ENCODE assay signal across 27 cellular contexts in the genomic region with DNA sequence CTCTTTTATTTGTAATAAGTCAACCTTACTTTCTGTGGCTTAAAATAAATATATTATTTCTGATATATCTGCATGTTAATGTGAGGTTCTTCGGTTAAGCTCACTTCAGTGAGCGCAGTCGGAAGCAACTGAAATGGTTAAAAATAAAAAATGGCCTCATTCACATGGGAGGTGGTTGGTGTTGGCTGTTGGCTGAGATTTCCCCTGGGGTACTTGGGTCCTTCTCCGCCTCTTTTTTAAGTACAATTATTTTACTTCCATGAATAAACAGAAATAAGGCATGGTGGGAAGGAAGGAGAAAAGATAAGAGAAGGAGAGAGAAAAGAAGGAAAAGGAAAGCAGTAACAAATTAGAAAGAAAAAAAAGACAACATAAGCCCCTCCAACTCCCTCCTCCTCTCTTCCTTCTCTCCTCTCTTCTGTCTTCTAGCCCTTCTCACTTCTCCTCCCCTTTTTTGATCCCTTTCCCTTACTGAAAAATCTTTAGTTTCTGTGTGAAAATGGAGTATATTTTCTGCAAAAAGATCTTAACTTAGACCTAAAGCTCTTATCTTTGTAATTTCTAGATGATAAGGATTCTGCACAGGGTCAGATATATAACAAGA. TPM values are rescaled to one million over a fixed set of nuclear protein-coding genes. Genes with fewer than 3 reads are reported as not detected.
"Had no signal": no experiment of that assay in that cellular context is flagged by ENCODE, and none has a peak within 500 bp of the region (broad histone marks: within the 10 kb centered on the region; RNA-seq: fewer than 3 reads in every experiment).

No MANE protein-coding gene starts in this region.

- H3K4me3 ChIP-seq: body of pancreas, colonic mucosa, dorsolateral prefrontal cortex, gastroesophageal sphincter, hepatocyte, mucosa of descending colon, spleen, suprapubic skin, tibial artery, upper lobe of right lung had no signal

- H3K4me1 ChIP-seq: body of pancreas, colonic mucosa, gastroesophageal sphincter, suprapubic skin, tibial artery, upper lobe of right lung had no signal

- H3K36me3 ChIP-seq: colonic mucosa, gastroesophageal sphincter, spleen, suprapubic skin, tibial artery, upper lobe of right lung had no signal

- H3K36me3 Mint-ChIP-seq: activated naive CD4-positive, alpha-beta T cell treated with anti-CD3 and anti-CD28 coated beads, Interleukin-2, amount 50 U/mL, for 24 hours; natural killer cell treated with Interleukin-12 subunit alpha and Interleukin-12 subunit beta and Interleukin-15 and Interleukin-18, amount 100 ng/mL, for 72 hours had no signal

- H3K27ac ChIP-seq: body of pancreas, colonic mucosa, dorsolateral prefrontal cortex, gastroesophageal sphincter, hepatocyte, spleen, suprapubic skin, tibial artery, upper lobe of right lung, VCaP had no signal

- DNase-seq: activated CD4-positive, alpha-beta T cell treated with anti-CD3 and anti-CD28 coated beads for 4 hours; activated CD4-positive, alpha-beta T cell treated with anti-CD3 and anti-CD28 coated beads, Interleukin-2, amount 50 U/mL, for 48 hours; activated CD8-positive, alpha-beta memory T cell treated with anti-CD3 and anti-CD28 coated beads for 24 hours; activated gamma-delta T cell; activated naive CD8-positive, alpha-beta T cell treated with anti-CD3 and anti-CD28 coated beads, Interleukin-2, amount 50 U/mL, for 24 hours; body of pancreas; colonic mucosa; dorsolateral prefrontal cortex; effector memory CD4-positive, alpha-beta T cell; left cardiac atrium; left ventricle myocardium superior; mucosa of descending colon; posterior cingulate gyrus; right cardiac atrium; spleen; stimulated activated naive CD4-positive, alpha-beta T cell; T-helper 9 cell; tibial artery; upper lobe of right lung had no signal

- H2AFZ ChIP-seq: hepatocyte had no signal

- H3K4me1 Mint-ChIP-seq: activated naive CD4-positive, alpha-beta T cell treated with anti-CD3 and anti-CD28 coated beads, Interleukin-2, amount 50 U/mL, for 24 hours; activated naive CD8-positive, alpha-beta T cell treated with anti-CD3 and anti-CD28 coated beads, Interleukin-2, amount 50 U/mL, for 24 hours had no signal

- ATAC-seq: activated naive CD8-positive, alpha-beta T cell treated with anti-CD3 and anti-CD28 coated beads, Interleukin-2, amount 50 U/mL, for 24 hours; body of pancreas; gastroesophageal sphincter; left cardiac atrium; left ventricle myocardium superior; mucosa of descending colon; natural killer cell treated with Interleukin-12 subunit alpha and Interleukin-12 subunit beta and Interleukin-15 and Interleukin-18, amount 100 ng/mL, for 72 hours; right cardiac atrium; upper lobe of right lung had no signal

- H3K79me2 ChIP-seq: hepatocyte had no signal

- H3K4me3 Mint-ChIP-seq: activated naive CD4-positive, alpha-beta T cell treated with anti-CD3 and anti-CD28 coated beads, Interleukin-2, amount 50 U/mL, for 24 hours; activated naive CD8-positive, alpha-beta T cell treated with anti-CD3 and anti-CD28 coated beads, Interleukin-2, amount 50 U/mL, for 24 hours; activated T-helper 1 cell treated with anti-CD3 and anti-CD28 coated beads, Interleukin-12 subunit alpha, Interleukin-12 subunit beta, Interleukin-2, Interleukin-4 antibody, amounts not matched to agents 30 ng/mL and 10 ng/mL and 1 ng/mL, durations not matched to agents 14 hours and 24 hours and 36 hours; natural killer cell treated with Interleukin-12 subunit alpha and Interleukin-12 subunit beta and Interleukin-15 and Interleukin-18, amount 100 ng/mL, for 72 hours had no signal

- H3K9me3 Mint-ChIP-seq: activated naive CD4-positive, alpha-beta T cell treated with anti-CD3 and anti-CD28 coated beads, Interleukin-2, amount 50 U/mL, for 24 hours; activated naive CD8-positive, alpha-beta T cell treated with anti-CD3 and anti-CD28 coated beads, Interleukin-2, amount 50 U/mL, for 24 hours; activated T-helper 1 cell treated with anti-CD3 and anti-CD28 coated beads, Interleukin-12 subunit alpha, Interleukin-12 subunit beta, Interleukin-2, Interleukin-4 antibody, amounts not matched to agents 30 ng/mL and 10 ng/mL and 1 ng/mL, durations not matched to agents 14 hours and 24 hours and 36 hours had no signal

- H3K27me3 Mint-ChIP-seq: activated naive CD8-positive, alpha-beta T cell treated with anti-CD3 and anti-CD28 coated beads, Interleukin-2, amount 50 U/mL, for 24 hours; natural killer cell treated with Interleukin-12 subunit alpha and Interleukin-12 subunit beta and Interleukin-15 and Interleukin-18, amount 100 ng/mL, for 72 hours had no signal

- H3K4me2 ChIP-seq: hepatocyte had no signal

- H3K27ac Mint-ChIP-seq: activated naive CD4-positive, alpha-beta T cell treated with anti-CD3 and anti-CD28 coated beads, Interleukin-2, amount 50 U/mL, for 24 hours; activated naive CD8-positive, alpha-beta T cell treated with anti-CD3 and anti-CD28 coated beads, Interleukin-2, amount 50 U/mL, for 24 hours; activated T-helper 1 cell treated with anti-CD3 and anti-CD28 coated beads, Interleukin-12 subunit alpha, Interleukin-12 subunit beta, Interleukin-2, Interleukin-4 antibody, amounts not matched to agents 30 ng/mL and 10 ng/mL and 1 ng/mL, durations not matched to agents 14 hours and 24 hours and 36 hours; natural killer cell treated with Interleukin-12 subunit alpha and Interleukin-12 subunit beta and Interleukin-15 and Interleukin-18, amount 100 ng/mL, for 72 hours had no signal

- H3K27me3 ChIP-seq: body of pancreas, colonic mucosa, dorsolateral prefrontal cortex, gastroesophageal sphincter, hepatocyte, spleen, suprapubic skin, tibial artery, upper lobe of right lung had no signal

- H3K9me3 ChIP-seq: body of pancreas, colonic mucosa, gastroesophageal sphincter, mucosa of descending colon, suprapubic skin, tibial artery, upper lobe of right lung had no signal

RNA-seq across cellular contexts. Expression of a gene that starts 19.7 kb away (rescaled TPM):
- total RNA-seq: natural killer cell treated with Interleukin-12 subunit alpha and Interleukin-12 subunit beta and Interleukin-15 and Interleukin-18, amount 100 ng/mL, for 72 hours had no signal

RNA-seq across cellular contexts. Expression of a gene that starts 40.8 kb away (rescaled TPM):
- total RNA-seq: activated T-helper 1 cell treated with anti-CD3 and anti-CD28 coated beads, Interleukin-12 subunit alpha, Interleukin-12 subunit beta, Interleukin-2, Interleukin-4 antibody, amounts not matched to agents 30 ng/mL and 10 ng/mL and 1 ng/mL, durations not matched to agents 14 hours and 24 hours and 36 hours had no signal

RNA-seq across cellular contexts. Expression of a gene that starts 59.7 kb away (rescaled TPM):
- total RNA-seq: activated T-helper 1 cell treated with anti-CD3 and anti-CD28 coated beads, Interleukin-12 subunit alpha, Interleukin-12 subunit beta, Interleukin-2, Interleukin-4 antibody, amounts not matched to agents 30 ng/mL and 10 ng/mL and 1 ng/mL, durations not matched to agents 14 hours and 24 hours and 36 hours; body of pancreas; left ventricle myocardium superior; myocyte; natural killer cell treated with Interleukin-12 subunit alpha and Interleukin-12 subunit beta and Interleukin-15 and Interleukin-18, amount 100 ng/mL, for 72 hours; right cardiac atrium; suprapubic skin had no signal
